Comparison of ENCODE assay signal across 30 cellular contexts in genomic region chr1:13869172-13869797, GRCh38.
"Had no signal": no experiment of that assay in that cellular context is flagged by ENCODE, and none has a peak within 500 bp of the region (broad histone marks: within the 10 kb centered on the region; RNA-seq: fewer than 3 reads in every experiment).

No MANE protein-coding gene starts in this region.

- H3K4me3 ChIP-seq: colonic mucosa had no signal

- DNase-seq: activated CD4-positive, alpha-beta memory T cell treated with anti-CD3 and anti-CD28 coated beads, Interleukin-2, amount 10 ng/mL, durations not matched to agents 7 days and 5 days; activated CD4-positive, alpha-beta T cell treated with anti-CD3 and anti-CD28 coated beads for 36 hours; activated CD4-positive, alpha-beta T cell treated with anti-CD3 and anti-CD28 coated beads, Interleukin-2, amount 50 U/mL, for 1 hour; activated CD8-positive, alpha-beta memory T cell treated with anti-CD3 and anti-CD28 coated beads for 24 hours; activated CD8-positive, alpha-beta memory T cell treated with anti-CD3 and anti-CD28 coated beads, Interleukin-2, amount 10 ng/mL, durations not matched to agents 7 days and 5 days; activated effector memory CD4-positive, alpha-beta T cell treated with anti-CD3 and anti-CD28 coated beads, Interleukin-2, amount 50 U/mL, for 16 hours; activated naive CD4-positive, alpha-beta T cell; activated naive CD4-positive, alpha-beta T cell treated with anti-CD3 and anti-CD28 coated beads, Interleukin-2, amount 50 U/mL, for 16 hours; activated naive CD8-positive, alpha-beta T cell treated with anti-CD3 and anti-CD28 coated beads for 36 hours; activated T-cell treated with anti-CD3 and anti-CD28 coated beads, Interleukin-2, amount 50 U/mL, for 1 hour; activated T-cell treated with anti-CD3 and anti-CD28 coated beads, Interleukin-2, amount 50 U/mL, for 72 hours; amniotic stem cell; aorta; brain microvascular endothelial cell; central memory CD4-positive, alpha-beta T cell; colonic mucosa; Karpas-422; NCI-H1105; NCI-H1436; NCI-H1694; NCI-H1930; NCI-H2081 treated with DMSO at 0.1 percent for 48 hours; NCI-H226; NCI-H446 treated with DMSO at 0.1 percent for 48 hours; NCI-H69; NK-92 treated with Interleukin-12 subunit alpha and Interleukin-12 subunit beta, amount 100 ng/mL, for 24 hours; Right ventricle myocardium superior had no signal

- ATAC-seq: activated CD4-positive, alpha-beta T cell treated with anti-CD3 and anti-CD28 coated beads for 36 hours; activated CD4-positive, CD25-positive, alpha-beta regulatory T cell treated with anti-CD3 and anti-CD28 coated beads, Interleukin-2, amount 50 U/mL, for 24 hours; activated CD8-positive, alpha-beta memory T cell treated with anti-CD3 and anti-CD28 coated beads, Interleukin-2, amount 10 ng/mL, durations not matched to agents 7 days and 5 days; activated T-cell treated with anti-CD3 and anti-CD28 coated beads, Interleukin-2, amount 50 U/mL, for 72 hours; activated T-helper 17 cell treated with anti-CD3 and anti-CD28 coated beads, Interleukin-2, amount 50 U/mL, for 72 hours; WTC11 had no signal
